In genomic region chr1:67503974-67504373, GRCh38 we compare ENCODE assay signal across 35 cellular contexts.
"Had no signal": no experiment of that assay in that cellular context is flagged by ENCODE, and none has a peak within 500 bp of the region (broad histone marks: within the 10 kb centered on the region; RNA-seq: fewer than 3 reads in every experiment).

No MANE protein-coding gene starts in this region.

- H3K9me3 ChIP-seq: MG63 had no signal

- H3K27ac ChIP-seq: KMS-11 had no signal

- H3K4me2 ChIP-seq: KMS-11 had no signal

- H3K4me3 ChIP-seq: MG63 had no signal

- H3K36me3 ChIP-seq: MG63 had no signal

- H3K9ac ChIP-seq: KMS-11 had no signal

- H3K27me3 ChIP-seq: MG63 had no signal

- DNase-seq: Karpas-422, Kasumi-1, MG63, MM.1S, MV-4-11, NCI-H1048, NCI-H1092, NCI-H1092 treated with DMSO at 0.1 percent for 48 hours, NCI-H1105, NCI-H1105 treated with DMSO at 0.1 percent for 48 hours, NCI-H1417, NCI-H1436, NCI-H1436 treated with DMSO at 0.1 percent for 48 hours, NCI-H146, NCI-H1694, NCI-H1694 treated with DMSO at 0.1 percent for 48 hours, NCI-H187, NCI-H187 treated with DMSO at 0.1 percent for 48 hours, NCI-H1930, NCI-H2029, NCI-H2029 treated with DMSO at 0.1 percent for 48 hours, NCI-H2081, NCI-H2081 treated with DMSO at 0.1 percent for 48 hours, NCI-H2107, NCI-H2171, NCI-H2171 treated with DMSO at 0.1 percent for 48 hours, NCI-H2227 treated with DMSO at 0.1 percent for 48 hours, NCI-H226, NCI-H345, NCI-H446, NCI-H446 treated with DMSO at 0.1 percent for 48 hours, NCI-H510A, NCI-H510A treated with DMSO at 0.1 percent for 48 hours, NCI-H524 had no signal
